Comparison of ENCODE assay signal across 17 cellular contexts in the genomic region with DNA sequence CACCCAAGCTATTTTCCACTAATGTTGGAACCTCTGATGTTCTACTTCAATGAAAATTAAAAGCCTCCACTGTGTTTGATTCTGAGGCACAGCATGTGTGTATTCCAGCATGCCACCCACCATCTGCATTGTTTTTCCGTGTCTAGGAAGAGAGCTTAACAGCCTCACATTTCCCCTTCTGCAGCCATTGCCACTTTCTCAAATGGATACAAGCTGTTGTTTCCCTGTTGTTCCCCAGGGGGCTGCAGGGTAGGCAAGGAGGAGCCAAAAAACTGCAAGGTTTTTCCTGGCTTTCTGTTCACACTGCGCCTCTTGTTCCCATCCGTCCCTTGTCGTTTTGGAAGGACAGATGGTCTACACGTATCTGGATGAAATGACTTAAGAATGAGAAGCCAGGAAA.
DNase-seq lines count a peak whose midpoint lies in the region; ATAC-seq and TF ChIP-seq lines count a peak whose summit lies in the region.
"Had no signal": no experiment of that assay in that cellular context is flagged by ENCODE, and none has a peak within 500 bp of the region (broad histone marks: within the 10 kb centered on the region; RNA-seq: fewer than 3 reads in every experiment).

No MANE protein-coding gene starts in this region.

- H2BK5ac ChIP-seq in mesenchymal stem cell (ENCODE audit: low read depth, low read length, poor library complexity, severe bottlenecking), result no peak overlapping the region

- no peak overlapping the region for H3K23ac ChIP-seq in mesenchymal stem cell (ENCODE audit: low read length in 2 of 2)

- WGBS in right cardiac atrium, result 32% methylated on average over 5 of the region's 5 CpGs
- 87% methylated on average over 5 of the region's 5 CpGs for WGBS in mesenchymal stem cell

- H2BK120ac ChIP-seq in mesenchymal stem cell (ENCODE audit: low read depth, low read length), result no peak overlapping the region

- H2AK5ac ChIP-seq in mesenchymal stem cell (ENCODE audit: low read length, severe bottlenecking), result no peak overlapping the region

- intact Hi-C loops in right cardiac atrium (cut with DNase I), result no loop called here

- H3K18ac ChIP-seq in mesenchymal stem cell (ENCODE audit: low read depth in 1 of 2, low read length in 2 of 2), result no peak overlapping the region

- no peaks in the 10 kb centered on the region for H3K27me3 ChIP-seq in brain microvascular endothelial cell (replicated peaks)
- H3K27me3 ChIP-seq in right cardiac atrium (ENCODE audit: control insufficient read depth, insufficient read depth), result no peaks in the 10 kb centered on the region
- H3K27me3 ChIP-seq in mesenchymal stem cell (ENCODE audit: control insufficient read depth in 1 of 2, insufficient read depth in 1 of 2, low read length in 2 of 2), result no peaks in the 10 kb centered on the region
- H3K27me3 ChIP-seq: BLaER1 treated with 17β-estradiol and CSF1 and Interleukin-3, amounts not matched to agents 10 nM and 100 nM had no signal

- no peak overlapping the region for H2BK12ac ChIP-seq in mesenchymal stem cell (ENCODE audit: low read length in 2 of 2)

- TF ChIP-seq CTCF in brain microvascular endothelial cell (IDR thresholded peaks at IDR 0.05; ENCODE audit: low read depth, low read length, missing control alignments) (peak; percentile 12), retinal pigment epithelial cell (conservative IDR thresholded peaks at IDR 0.05; ENCODE audit: low read depth, low read length) (peak; percentile 11)

- in situ Hi-C loops in brain microvascular endothelial cell (cut with HindIII; ENCODE audit: low pct_ligation_motif_present, low sequenced_read_pairs), result no loop called here

- peak; percentile 72 for DNase-seq in NCI-H1694 (lab: John Stamatoyannopoulos, UW)
- DNase-seq in brain microvascular endothelial cell, result no peak
- DNase-seq in right cardiac atrium, result peak in 2 of 3 donors; percentile 24 to 67
- no peak for DNase-seq in retinal pigment epithelial cell (ENCODE audit: low read depth)
- DNase-seq in NCI-H1417 (lab: John Stamatoyannopoulos, UW), result no peak
- DNase-seq in mesenchymal stem cell, result no peak
- DNase-seq: activated T-cell treated with anti-CD3 and anti-CD28 coated beads, Interleukin-2, amount 50 U/mL, for 48 hours; DMS53; islet precursor cell; KG1; NCI-H1105 treated with DMSO at 0.1 percent for 48 hours; NCI-H526; PC-3; stimulated activated CD4-positive, alpha-beta T cell treated with anti-CD3 and anti-CD28 coated beads, Interleukin-15, amount 100 ng/mL, for 24 hours had no signal

- no peak overlapping the region for H3K4ac ChIP-seq in mesenchymal stem cell (ENCODE audit: low read depth in 1 of 2, low read length in 2 of 2)

- H4K8ac ChIP-seq in mesenchymal stem cell (ENCODE audit: low read length), result no peak overlapping the region

- no peak overlapping the region for H2AFZ ChIP-seq in mesenchymal stem cell (ENCODE audit: low read depth, low read length)

- no peak overlapping the region for H3K27ac ChIP-seq in brain microvascular endothelial cell
- H3K27ac ChIP-seq in right cardiac atrium (ENCODE audit: low read length), result no peak overlapping the region
- no peak overlapping the region for H3K27ac ChIP-seq in mesenchymal stem cell (ENCODE audit: low read length, poor library complexity, severe bottlenecking)
- H3K27ac ChIP-seq: BLaER1 treated with 17β-estradiol and CSF1 and Interleukin-3, amounts not matched to agents 10 nM and 100 nM; HL-60 had no signal

- no peak overlapping the region for H3K4me3 ChIP-seq in brain microvascular endothelial cell (ENCODE audit: low read depth, low read length)
- no peak overlapping the region for H3K4me3 ChIP-seq in right cardiac atrium (ENCODE audit: low read length)
- H3K4me3 ChIP-seq in retinal pigment epithelial cell (ENCODE audit: low read length), result no peak overlapping the region
- H3K4me3 ChIP-seq in mesenchymal stem cell (ENCODE audit: insufficient read depth in 1 of 2, low read depth in 1 of 2, low read length in 2 of 2), result no peak overlapping the region
- H3K4me3 ChIP-seq: BLaER1 treated with 17β-estradiol and CSF1 and Interleukin-3, amounts not matched to agents 10 nM and 100 nM had no signal

- H2BK15ac ChIP-seq in mesenchymal stem cell (ENCODE audit: low read depth, poor library complexity, severe bottlenecking), result no peak overlapping the region

- no peak overlapping the region for H3K9ac ChIP-seq in mesenchymal stem cell (ENCODE audit: low read length)
- H3K9ac ChIP-seq: BLaER1 treated with 17β-estradiol and CSF1 and Interleukin-3, amounts not matched to agents 10 nM and 100 nM had no signal

- H4K91ac ChIP-seq in mesenchymal stem cell (ENCODE audit: low read length), result no peak overlapping the region

- H3K36me3 ChIP-seq in brain microvascular endothelial cell (replicated peaks), result peaks cover 2% of the 10 kb centered on the region
- H3K36me3 ChIP-seq in mesenchymal stem cell (ENCODE audit: control insufficient read depth in 1 of 2, insufficient read depth in 2 of 2, low read depth in 1 of 2, low read length in 2 of 2), result peaks cover 0 to 16% of the 10 kb centered on the region in 2 experiments

- H3K9me3 ChIP-seq in right cardiac atrium (ENCODE audit: control insufficient read depth, low read length) (no peaks in the 10 kb centered on the region), mesenchymal stem cell (ENCODE audit: control insufficient read depth, low read length) (peaks cover 5% of the 10 kb centered on the region)

- H3K4me2 ChIP-seq in mesenchymal stem cell (ENCODE audit: low read length, poor library complexity, severe bottlenecking), result no peak overlapping the region
- H3K4me2 ChIP-seq: BLaER1 treated with 17β-estradiol and CSF1 and Interleukin-3, amounts not matched to agents 10 nM and 100 nM had no signal

- H3K14ac ChIP-seq in mesenchymal stem cell (ENCODE audit: low read length in 2 of 2), result no peak overlapping the region

- ATAC-seq in right cardiac atrium (peak; percentile 49 to 65), SK-N-SH treated with all-trans-retinoic acid at 6 μM for 48 hours (no peak)
- ATAC-seq: PC-3 had no signal

- H3K79me1 ChIP-seq in mesenchymal stem cell (replicated peaks; ENCODE audit: low read length, poor library complexity, severe bottlenecking), result peaks cover 2% of the 10 kb centered on the region

- no peaks in the 10 kb centered on the region for H3K4me1 ChIP-seq in right cardiac atrium (ENCODE audit: control insufficient read depth, insufficient read depth, low read length)
- no peaks in the 10 kb centered on the region for H3K4me1 ChIP-seq in mesenchymal stem cell (ENCODE audit: control insufficient read depth, insufficient read depth, low read depth, low read length)
- H3K4me1 ChIP-seq: BLaER1 treated with 17β-estradiol and CSF1 and Interleukin-3, amounts not matched to agents 10 nM and 100 nM had no signal

TF ChIP-seq in SK-N-SH treated with all-trans-retinoic acid at 6 μM for 48 hours, 23 proteins besides CTCF, POLR2A, EP300 and RAD21:
- TF ChIP-seq ZC3H10 (CRISPR knock-in tag; IDR thresholded peaks at IDR 0.05) (no peak), OSR1 (CRISPR knock-in tag; IDR thresholded peaks at IDR 0.05) (no peak), PPARA (CRISPR knock-in tag; IDR thresholded peaks at IDR 0.05; ENCODE audit: borderline replicate concordance) (no peak), SNAI2 (CRISPR knock-in tag; IDR thresholded peaks at IDR 0.05) (no peak), ZNF565 (CRISPR knock-in tag; conservative IDR thresholded peaks at IDR 0.05; ENCODE audit: low read depth) (no peak), ZFP30 (CRISPR knock-in tag; IDR thresholded peaks at IDR 0.05) (no peak), ESRRG (CRISPR knock-in tag; IDR thresholded peaks at IDR 0.05) (no peak), TCF4 (CRISPR knock-in tag; IDR thresholded peaks at IDR 0.05; ENCODE audit: borderline replicate concordance) (no peak), ISL1 (CRISPR knock-in tag; IDR thresholded peaks at IDR 0.05) (no peak)
- TF ChIP-seq, protein P1, sequence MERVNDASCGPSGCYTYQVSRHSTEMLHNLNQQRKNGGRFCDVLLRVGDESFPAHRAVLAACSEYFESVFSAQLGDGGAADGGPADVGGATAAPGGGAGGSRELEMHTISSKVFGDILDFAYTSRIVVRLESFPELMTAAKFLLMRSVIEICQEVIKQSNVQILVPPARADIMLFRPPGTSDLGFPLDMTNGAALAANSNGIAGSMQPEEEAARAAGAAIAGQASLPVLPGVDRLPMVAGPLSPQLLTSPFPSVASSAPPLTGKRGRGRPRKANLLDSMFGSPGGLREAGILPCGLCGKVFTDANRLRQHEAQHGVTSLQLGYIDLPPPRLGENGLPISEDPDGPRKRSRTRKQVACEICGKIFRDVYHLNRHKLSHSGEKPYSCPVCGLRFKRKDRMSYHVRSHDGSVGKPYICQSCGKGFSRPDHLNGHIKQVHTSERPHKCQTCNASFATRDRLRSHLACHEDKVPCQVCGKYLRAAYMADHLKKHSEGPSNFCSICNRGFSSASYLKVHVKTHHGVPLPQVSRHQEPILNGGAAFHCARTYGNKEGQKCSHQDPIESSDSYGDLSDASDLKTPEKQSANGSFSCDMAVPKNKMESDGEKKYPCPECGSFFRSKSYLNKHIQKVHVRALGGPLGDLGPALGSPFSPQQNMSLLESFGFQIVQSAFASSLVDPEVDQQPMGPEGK (CRISPR knock-in tag; IDR thresholded peaks at IDR 0.05; ENCODE audit: borderline replicate concordance), result no peak
- TF ChIP-seq, protein P2, sequence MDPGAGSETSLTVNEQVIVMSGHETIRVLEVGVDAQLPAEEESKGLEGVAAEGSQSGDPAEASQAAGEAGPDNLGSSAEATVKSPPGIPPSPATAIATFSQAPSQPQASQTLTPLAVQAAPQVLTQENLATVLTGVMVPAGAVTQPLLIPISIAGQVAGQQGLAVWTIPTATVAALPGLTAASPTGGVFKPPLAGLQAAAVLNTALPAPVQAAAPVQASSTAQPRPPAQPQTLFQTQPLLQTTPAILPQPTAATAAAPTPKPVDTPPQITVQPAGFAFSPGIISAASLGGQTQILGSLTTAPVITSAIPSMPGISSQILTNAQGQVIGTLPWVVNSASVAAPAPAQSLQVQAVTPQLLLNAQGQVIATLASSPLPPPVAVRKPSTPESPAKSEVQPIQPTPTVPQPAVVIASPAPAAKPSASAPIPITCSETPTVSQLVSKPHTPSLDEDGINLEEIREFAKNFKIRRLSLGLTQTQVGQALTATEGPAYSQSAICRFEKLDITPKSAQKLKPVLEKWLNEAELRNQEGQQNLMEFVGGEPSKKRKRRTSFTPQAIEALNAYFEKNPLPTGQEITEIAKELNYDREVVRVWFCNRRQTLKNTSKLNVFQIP (CRISPR knock-in tag; IDR thresholded peaks at IDR 0.05; ENCODE audit: borderline replicate concordance, low read depth), result no peak

Comparison
In these comparisons a context has a peak if more than half of its experiments do, and no peak if none do; other contexts are left out.
1. DNase-seq: peak in NCI-H1694 (single experiment) and right cardiac atrium (2 of 3); none in brain microvascular endothelial cell (single experiment), retinal pigment epithelial cell (single experiment), NCI-H1417 (0 of 3) and mesenchymal stem cell (single experiment).